Comparison of ENCODE assay signal across 25 cellular contexts in genomic region chr13:89920461-89920860, GRCh38.
"Had no signal": no experiment of that assay in that cellular context is flagged by ENCODE, and none has a peak within 500 bp of the region (broad histone marks: within the 10 kb centered on the region; RNA-seq: fewer than 3 reads in every experiment).

No MANE protein-coding gene starts in this region.

- H3K27me3 ChIP-seq: neural progenitor cell, ovary, right lobe of liver, sigmoid colon, suprapubic skin, testis, tibial artery, transverse colon, upper lobe of right lung, uterus had no signal

- H3K4me2 ChIP-seq: neural progenitor cell had no signal

- H3K9me3 ChIP-seq: ovary, psoas muscle, right lobe of liver, sigmoid colon, suprapubic skin, testis, tibial artery, transverse colon, upper lobe of right lung, uterus had no signal

- H3K36me3 ChIP-seq: neural progenitor cell, ovary, right lobe of liver, sigmoid colon, suprapubic skin, tibial artery, transverse colon, upper lobe of right lung, uterus had no signal

- H3K4me1 ChIP-seq: neural progenitor cell, parathyroid adenoma, psoas muscle, right lobe of liver, sigmoid colon, suprapubic skin, testis, tibial artery, transverse colon, upper lobe of right lung, uterus had no signal

- H3K9ac ChIP-seq: neural progenitor cell, parathyroid adenoma had no signal

- DNase-seq: natural killer cell; occipital lobe; ovary; posterior cingulate gyrus; psoas muscle; right cardiac atrium; right lobe of liver; sigmoid colon; small intestine; stimulated activated CD4-positive, alpha-beta T cell treated with anti-CD3 and anti-CD28 coated beads, Interleukin-15, amount 100 ng/mL, for 24 hours; stimulated activated CD4-positive, alpha-beta T cell treated with anti-CD3 and anti-CD28 coated beads, Interleukin-2, amount 100 ng/mL, for 24 hours; stimulated activated CD4-positive, alpha-beta T cell treated with anti-CD3 and anti-CD28 coated beads, Interleukin-2, amount 100 ng/mL, for 48 hours; stimulated activated CD4-positive, alpha-beta T cell treated with anti-CD3 and anti-CD28 coated beads, Interleukin-4, amount 100 ng/mL, for 24 hours; stimulated activated naive B cell treated with anti-CD40 and anti-IgM and Interleukin-4, amounts not matched to agents 10 μg/mL and 1 μg/mL and 100 μg/mL, for 72 hours; stimulated activated naive CD8-positive, alpha-beta T cell treated with anti-CD3 and anti-CD28 coated beads, Interleukin-15, amount 100 ng/mL, for 72 hours; stimulated activated naive CD8-positive, alpha-beta T cell treated with anti-CD3 and anti-CD28 coated beads, Interleukin-15, Interleukin-2, amounts not matched to agents 100 U/mL and 50 U/mL, for 24 hours; substantia nigra; testis; tibial artery; transverse colon; upper lobe of right lung; uterus had no signal

- H3K4me3 ChIP-seq: neural progenitor cell, ovary, psoas muscle, right lobe of liver, sigmoid colon, suprapubic skin, testis, tibial artery, transverse colon, upper lobe of right lung, uterus had no signal

- H3K27ac ChIP-seq: neural progenitor cell, ovary, parathyroid adenoma, psoas muscle, right lobe of liver, sigmoid colon, suprapubic skin, testis, tibial artery, transverse colon, upper lobe of right lung, uterus had no signal
